18 cellular contexts compared by ENCODE assay signal in genomic region chr6:165605901-165606739, GRCh38. TPM values are rescaled to one million over a fixed set of nuclear protein-coding genes. Genes with fewer than 3 reads are reported as not detected.
DNase-seq lines count a peak whose midpoint lies in the region; ATAC-seq, FAIRE-seq and TF ChIP-seq lines count a peak whose summit lies in the region.
"Had no signal": no experiment of that assay in that cellular context is flagged by ENCODE, and none has a peak within 500 bp of the region (broad histone marks: within the 10 kb centered on the region; RNA-seq: fewer than 3 reads in every experiment).

No MANE protein-coding gene starts in this region.

- no peaks in the 10 kb centered on the region for H3F3A ChIP-seq in neural progenitor cell (ENCODE audit: low read depth)

- H3K27me3 ChIP-seq in duodenal mucosa (ENCODE audit: control insufficient read depth in 1 of 2, insufficient read depth in 2 of 2, low read length in 2 of 2) (no peaks in the 10 kb centered on the region), kidney epithelial cell (ENCODE audit: control insufficient read depth, insufficient read depth, low read length) (no peaks in the 10 kb centered on the region), small intestine (ENCODE audit: control insufficient read depth in 2 of 2, insufficient read depth in 2 of 2, low read length in 2 of 2) (no peaks in the 10 kb centered on the region), neural progenitor cell (no peaks in the 10 kb centered on the region)

- H3K36me3 ChIP-seq in duodenal mucosa (ENCODE audit: control insufficient read depth in 1 of 2, insufficient read depth in 2 of 2, low read length in 2 of 2) (no peaks in the 10 kb centered on the region), kidney epithelial cell (ENCODE audit: control insufficient read depth, insufficient read depth, low read length) (no peaks in the 10 kb centered on the region), small intestine (ENCODE audit: control insufficient read depth in 2 of 2, insufficient read depth in 2 of 2, low read length in 2 of 2) (no peaks in the 10 kb centered on the region), neural progenitor cell (no peaks in the 10 kb centered on the region)

- H3K36me3 Mint-ChIP-seq in neural progenitor cell: peaks cover 11% of the 10 kb centered on the region
- no peaks in the 10 kb centered on the region for H3K36me3 Mint-ChIP-seq in activated T-helper 1 cell treated with anti-CD3 and anti-CD28 coated beads, Interleukin-12 subunit alpha, Interleukin-12 subunit beta, Interleukin-2, Interleukin-4 antibody, amounts not matched to agents 30 ng/mL and 10 ng/mL and 1 ng/mL, durations not matched to agents 14 hours and 24 hours and 36 hours (ENCODE audit: low read depth)
- no peaks in the 10 kb centered on the region for H3K36me3 Mint-ChIP-seq in stimulated activated effector memory CD8-positive, alpha-beta T cell treated with anti-CD3 and anti-CD28 coated beads, Interleukin-12 subunit alpha, Interleukin-12 subunit beta, amount 100 ng/mL, for 72 hours
- H3K36me3 Mint-ChIP-seq: CD8-positive, alpha-beta memory T cell had no signal

- H3K4me1 Mint-ChIP-seq in neural progenitor cell: no peaks in the 10 kb centered on the region
- H3K4me1 Mint-ChIP-seq in activated T-helper 1 cell treated with anti-CD3 and anti-CD28 coated beads, Interleukin-12 subunit alpha, Interleukin-12 subunit beta, Interleukin-2, Interleukin-4 antibody, amounts not matched to agents 30 ng/mL and 10 ng/mL and 1 ng/mL, durations not matched to agents 14 hours and 24 hours and 36 hours (ENCODE audit: low read depth): no peaks in the 10 kb centered on the region
- H3K4me1 Mint-ChIP-seq in stimulated activated effector memory CD8-positive, alpha-beta T cell treated with anti-CD3 and anti-CD28 coated beads, Interleukin-12 subunit alpha, Interleukin-12 subunit beta, amount 100 ng/mL, for 72 hours: no peaks in the 10 kb centered on the region
- H3K4me1 Mint-ChIP-seq: CD8-positive, alpha-beta memory T cell had no signal

- no peak for ATAC-seq in stimulated activated effector memory CD8-positive, alpha-beta T cell treated with anti-CD3 and anti-CD28 coated beads, Interleukin-12 subunit alpha, Interleukin-12 subunit beta, amount 100 ng/mL, for 72 hours
- ATAC-seq: PC-3 had no signal

- peaks cover 5% of the 10 kb centered on the region for H3K79me2 ChIP-seq in neural progenitor cell (ENCODE audit: low read depth)

- intact Hi-C loops in activated T-helper 1 cell treated with anti-CD3 and anti-CD28 coated beads, Interleukin-12 subunit alpha, Interleukin-12 subunit beta, Interleukin-2, Interleukin-4 antibody, amounts not matched to agents 30 ng/mL and 10 ng/mL and 1 ng/mL, durations not matched to agents 14 hours and 24 hours and 36 hours (cut with micrococcal nuclease): no loop called here

- H3K4me3 ChIP-seq in duodenal mucosa (ENCODE audit: low read depth in 1 of 2, low read length in 2 of 2) (peak overlapping the region; percentile 23 to 48), kidney epithelial cell (ENCODE audit: low read depth, low read length) (no peak overlapping the region), small intestine (ENCODE audit: low read depth in 1 of 2, low read length in 2 of 2) (no peak overlapping the region), neural progenitor cell (no peak overlapping the region)
- H3K4me3 ChIP-seq: SK-N-MC had no signal

- H3K27ac Mint-ChIP-seq in neural progenitor cell: no peak overlapping the region
- no peak overlapping the region for H3K27ac Mint-ChIP-seq in activated T-helper 1 cell treated with anti-CD3 and anti-CD28 coated beads, Interleukin-12 subunit alpha, Interleukin-12 subunit beta, Interleukin-2, Interleukin-4 antibody, amounts not matched to agents 30 ng/mL and 10 ng/mL and 1 ng/mL, durations not matched to agents 14 hours and 24 hours and 36 hours
- no peak overlapping the region for H3K27ac Mint-ChIP-seq in stimulated activated effector memory CD8-positive, alpha-beta T cell treated with anti-CD3 and anti-CD28 coated beads, Interleukin-12 subunit alpha, Interleukin-12 subunit beta, amount 100 ng/mL, for 72 hours
- H3K27ac Mint-ChIP-seq: CD8-positive, alpha-beta memory T cell; H9 had no signal

- DNase-seq in HT1080 (ENCODE audit: low read depth) (peak; percentile 7), kidney epithelial cell (ENCODE audit: low read depth) (peak; percentile 89), small intestine (peak; percentile 35), neural progenitor cell (ENCODE audit: low spot score) (no peak)
- DNase-seq in activated T-helper 1 cell treated with anti-CD3 and anti-CD28 coated beads, Interleukin-12 subunit alpha, Interleukin-12 subunit beta, Interleukin-2, Interleukin-4 antibody, amounts not matched to agents 30 ng/mL and 10 ng/mL and 1 ng/mL, durations not matched to agents 14 hours and 24 hours and 36 hours (ENCODE audit: low spot score): no peak
- DNase-seq in stimulated activated effector memory CD8-positive, alpha-beta T cell treated with anti-CD3 and anti-CD28 coated beads, Interleukin-12 subunit alpha, Interleukin-12 subunit beta, amount 100 ng/mL, for 72 hours (ENCODE audit: low spot score in 2 of 2): no peak
- DNase-seq: CD8-positive, alpha-beta memory T cell; H9; KBM-7; NCI-H146; NCI-H2081 treated with DMSO at 0.1 percent for 48 hours; NCI-H2227 treated with DMSO at 0.1 percent for 48 hours; NCI-H526 treated with DMSO at 0.1 percent for 48 hours; PC-3 had no signal

- TF ChIP-seq CTCF in kidney epithelial cell (IDR thresholded peaks at IDR 0.05; ENCODE audit: insufficient read depth, low read length, poor library complexity, severe bottlenecking) (no peak), neural progenitor cell (IDR thresholded peaks at IDR 0.05) (no peak)

- H3K4me3 Mint-ChIP-seq in neural progenitor cell: no peak overlapping the region
- H3K4me3 Mint-ChIP-seq in activated T-helper 1 cell treated with anti-CD3 and anti-CD28 coated beads, Interleukin-12 subunit alpha, Interleukin-12 subunit beta, Interleukin-2, Interleukin-4 antibody, amounts not matched to agents 30 ng/mL and 10 ng/mL and 1 ng/mL, durations not matched to agents 14 hours and 24 hours and 36 hours: no peak overlapping the region
- no peak overlapping the region for H3K4me3 Mint-ChIP-seq in stimulated activated effector memory CD8-positive, alpha-beta T cell treated with anti-CD3 and anti-CD28 coated beads, Interleukin-12 subunit alpha, Interleukin-12 subunit beta, amount 100 ng/mL, for 72 hours
- H3K4me3 Mint-ChIP-seq: CD8-positive, alpha-beta memory T cell; H9 had no signal

- H3K4me1 ChIP-seq in duodenal mucosa (ENCODE audit: control insufficient read depth in 1 of 2, insufficient read depth in 2 of 2, low read length in 2 of 2) (peaks cover 0 to 6% of the 10 kb centered on the region in 2 donors), small intestine (ENCODE audit: control insufficient read depth in 2 of 2, insufficient read depth in 1 of 2, low read depth in 1 of 2, low read length in 1 of 2) (no peaks in the 10 kb centered on the region), neural progenitor cell (no peaks in the 10 kb centered on the region)

- H3K9ac ChIP-seq in duodenal mucosa (ENCODE audit: low read depth in 1 of 2, low read length in 2 of 2): peak overlapping the region in 1 of 2 donors; percentile 9
- H3K9ac ChIP-seq in neural progenitor cell: no peak overlapping the region

- peaks cover 13% of the 10 kb centered on the region for H3K9me3 Mint-ChIP-seq in neural progenitor cell
- H3K9me3 Mint-ChIP-seq in activated T-helper 1 cell treated with anti-CD3 and anti-CD28 coated beads, Interleukin-12 subunit alpha, Interleukin-12 subunit beta, Interleukin-2, Interleukin-4 antibody, amounts not matched to agents 30 ng/mL and 10 ng/mL and 1 ng/mL, durations not matched to agents 14 hours and 24 hours and 36 hours: no peaks in the 10 kb centered on the region
- H3K9me3 Mint-ChIP-seq in stimulated activated effector memory CD8-positive, alpha-beta T cell treated with anti-CD3 and anti-CD28 coated beads, Interleukin-12 subunit alpha, Interleukin-12 subunit beta, amount 100 ng/mL, for 72 hours: peaks cover under 1% of the 10 kb centered on the region

- 19 to 70% (median 38%) methylated on average over 13 of the region's 13 CpGs for WGBS in small intestine, 3 donors

- FAIRE-seq in small intestine (lab: Jason Lieb, UNC): no peak
- FAIRE-seq: G401.6, GM12891 had no signal

- H3K27ac ChIP-seq in duodenal mucosa (ENCODE audit: low read depth, low read length): no peak overlapping the region
- H3K27ac ChIP-seq in small intestine (ENCODE audit: low read depth in 1 of 2, low read length in 1 of 2): no peak overlapping the region
- no peak overlapping the region for H3K27ac ChIP-seq in neural progenitor cell
- H3K27ac ChIP-seq: SK-N-MC had no signal

- no peaks in the 10 kb centered on the region for H3K27me3 Mint-ChIP-seq in neural progenitor cell (ENCODE audit: insufficient read depth, low read depth)
- no peaks in the 10 kb centered on the region for H3K27me3 Mint-ChIP-seq in activated T-helper 1 cell treated with anti-CD3 and anti-CD28 coated beads, Interleukin-12 subunit alpha, Interleukin-12 subunit beta, Interleukin-2, Interleukin-4 antibody, amounts not matched to agents 30 ng/mL and 10 ng/mL and 1 ng/mL, durations not matched to agents 14 hours and 24 hours and 36 hours (ENCODE audit: insufficient read depth)
- H3K27me3 Mint-ChIP-seq: CD8-positive, alpha-beta memory T cell had no signal

- H3K9me3 ChIP-seq in duodenal mucosa (ENCODE audit: control insufficient read depth in 1 of 2, low read length in 2 of 2) (no peaks in the 10 kb centered on the region), small intestine (ENCODE audit: control insufficient read depth, low read depth) (no peaks in the 10 kb centered on the region), neural progenitor cell (ENCODE audit: low read depth) (no peaks in the 10 kb centered on the region)

- H2AFZ ChIP-seq in neural progenitor cell (replicated peaks): no peak overlapping the region

- H4K20me1 ChIP-seq in neural progenitor cell (ENCODE audit: low read depth): no peaks in the 10 kb centered on the region

- H3K4me2 ChIP-seq in neural progenitor cell: no peak overlapping the region

RNA-seq across cellular contexts. Expression of gene PDE10A, which starts 56.9 kb away (rescaled TPM):
- total RNA-seq in HT1080 (2014; rRNA removed; shearing (Covaris generic)): 2.9 and 4.4 TPM in 2 replicates
- polyA plus RNA-seq in HT1080 (2015; cell fraction: cytosol; rRNA removed): 4.9 and 6.7 TPM in 2 replicates
- 7.7 and 8.5 TPM in 2 replicates for polyA plus RNA-seq in HT1080 (2015; cell fraction: nucleus; rRNA removed)
- total RNA-seq in kidney epithelial cell (13.0 and 13.3 TPM in 2 replicates), neural progenitor cell (ENCODE audit: low replicate concordance) (11.9 and 17.3 TPM in 2 replicates)
- 1 to 10 TPM in 1 of 3 donors, under 1 TPM in 2; 0.22 to 2.0 (median 0.54) TPM for polyA plus RNA-seq in small intestine
- total RNA-seq in activated T-helper 1 cell treated with anti-CD3 and anti-CD28 coated beads, Interleukin-12 subunit alpha, Interleukin-12 subunit beta, Interleukin-2, Interleukin-4 antibody, amounts not matched to agents 30 ng/mL and 10 ng/mL and 1 ng/mL, durations not matched to agents 14 hours and 24 hours and 36 hours: not detected in 2 replicates
- total RNA-seq: CD8-positive, alpha-beta memory T cell had no signal
- polyA plus RNA-seq: CD8-positive, alpha-beta memory T cell had no signal

Comparison
In these comparisons a context has a peak if more than half of its experiments do, and no peak if none do; other contexts are left out.
1. DNase-seq: peak in HT1080 (single experiment), kidney epithelial cell (single experiment) and small intestine (single experiment); none in neural progenitor cell (single experiment), activated T-helper 1 cell treated with anti-CD3 and anti-CD28 coated beads, Interleukin-12 subunit alpha, Interleukin-12 subunit beta, Interleukin-2, Interleukin-4 antibody, amounts not matched to agents 30 ng/mL and 10 ng/mL and 1 ng/mL, durations not matched to agents 14 hours and 24 hours and 36 hours (single experiment) and stimulated activated effector memory CD8-positive, alpha-beta T cell treated with anti-CD3 and anti-CD28 coated beads, Interleukin-12 subunit alpha, Interleukin-12 subunit beta, amount 100 ng/mL, for 72 hours (0 of 2).
2. H3K4me3 ChIP-seq: peak in duodenal mucosa (2 of 2); none in kidney epithelial cell (single experiment), small intestine (0 of 2) and neural progenitor cell (single experiment).